19 cellular contexts compared by ENCODE assay signal in the genomic region with DNA sequence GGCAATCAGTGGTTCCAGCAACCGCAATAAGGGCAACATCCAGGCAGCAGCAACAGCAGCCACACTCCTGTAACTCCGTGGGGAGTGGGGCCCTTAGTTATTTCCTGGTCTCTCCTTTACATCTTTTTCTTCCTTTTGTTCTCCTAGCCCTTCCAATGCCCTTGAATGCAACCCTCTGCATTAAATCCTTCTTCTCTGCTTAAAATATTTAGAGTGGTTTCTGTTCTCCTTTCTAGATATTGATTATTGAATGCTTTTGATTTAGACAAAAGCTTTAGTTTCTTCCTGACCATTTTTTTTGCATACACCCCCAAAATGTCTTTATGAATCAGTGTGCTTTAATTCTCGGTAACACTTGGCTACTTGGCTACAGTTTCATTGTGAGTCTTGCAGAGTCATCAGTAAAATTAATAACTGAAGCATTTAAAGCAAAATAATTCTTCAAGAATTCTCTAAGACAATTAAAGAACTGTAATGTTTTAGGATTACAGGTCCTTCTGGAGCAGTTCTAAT.
DNase-seq lines count a peak whose midpoint lies in the region; ATAC-seq lines count a peak whose summit lies in the region.
"Had no signal": no experiment of that assay in that cellular context is flagged by ENCODE, and none has a peak within 500 bp of the region (broad histone marks: within the 10 kb centered on the region; RNA-seq: fewer than 3 reads in every experiment).

No MANE protein-coding gene starts in this region.

- ATAC-seq in GM18502 (IDR thresholded peaks at IDR 0.05; ENCODE audit: poor library complexity, unreplicated experiment) = peak; percentile 93
- ATAC-seq in GM19397 (IDR thresholded peaks at IDR 0.05; ENCODE audit: unreplicated experiment) = peak; percentile 81
- ATAC-seq in HG02759 (IDR thresholded peaks at IDR 0.05; ENCODE audit: unreplicated experiment) = peak; percentile 88
- ATAC-seq in HG03469 (IDR thresholded peaks at IDR 0.05; ENCODE audit: unreplicated experiment) = peak; percentile 85
- ATAC-seq: esophagus mucosa, heart left ventricle, mucosa of descending colon had no signal

- no peak for DNase-seq in RKO (ENCODE audit: low spot score)
- DNase-seq in NCI-H226 = no peak
- no peak for DNase-seq in NCI-H1092 (lab: John Stamatoyannopoulos, UW)
- no peak for DNase-seq in hypothalamus (lab: John Stamatoyannopoulos, UW)
- DNase-seq: activated CD4-positive, alpha-beta T cell treated with anti-CD3 and anti-CD28 coated beads, Interleukin-2, amount 10 ng/mL, durations not matched to agents 7 days and 5 days; anterior cingulate cortex; cortex of kidney; heart left ventricle; Karpas-422; mucosa of descending colon; NCI-H1930; NCI-H82; T1000; trophoblast cell had no signal
